Comparison of ENCODE assay signal across 8 cellular contexts in genomic region chr11:121024989-121025388, GRCh38. TPM values are rescaled to one million over a fixed set of nuclear protein-coding genes. Genes with fewer than 3 reads are reported as not detected.
A peak's percentile ranks its signal among the peaks of the same experiment; 100 is the strongest.
DNase-seq lines count a peak whose midpoint lies in the region; ATAC-seq and TF ChIP-seq lines count a peak whose summit lies in the region.

No MANE protein-coding gene starts in this region.

- peak overlapping the region; percentile 90 for H3K4me3 ChIP-seq in MM.1S (ENCODE audit: low read length)

- H2AFZ ChIP-seq in MM.1S (ENCODE audit: low read length) = no peak overlapping the region

- H3K27ac ChIP-seq in MM.1S (ENCODE audit: low read length) = no peak overlapping the region

- peaks cover 14% of the 10 kb centered on the region for H3K4me1 ChIP-seq in MM.1S (ENCODE audit: low read length)

- peak overlapping the region; percentile 91 for H3K4me2 ChIP-seq in MM.1S (ENCODE audit: low read depth, low read length)

- peaks cover 2% of the 10 kb centered on the region for H3K36me3 Mint-ChIP-seq in mesothelial cell of epicardium

- peaks cover 40% of the 10 kb centered on the region for H3K79me2 ChIP-seq in MM.1S (ENCODE audit: low read length)

- no peaks in the 10 kb centered on the region for H3K27me3 ChIP-seq in MM.1S (replicated peaks; ENCODE audit: insufficient read depth, low read length)

- H3F3A ChIP-seq in MM.1S (ENCODE audit: insufficient read depth, low read length) = no peaks in the 10 kb centered on the region

- no peaks in the 10 kb centered on the region for H4K20me1 ChIP-seq in MM.1S (ENCODE audit: insufficient read depth, low read length)

- peak overlapping the region; percentile 68 for H3K27ac Mint-ChIP-seq in mesothelial cell of epicardium

- H3K4me1 Mint-ChIP-seq in mesothelial cell of epicardium = peaks cover 15% of the 10 kb centered on the region

- TF ChIP-seq CTCF in MM.1S (IDR thresholded peaks at IDR 0.05; ENCODE audit: low read length) (no peak), mesothelial cell of epicardium (IDR thresholded peaks at IDR 0.05; ENCODE audit: unreplicated experiment) (no peak)

- H3K9me3 ChIP-seq in MM.1S (replicated peaks; ENCODE audit: insufficient read depth, low read length) = no peaks in the 10 kb centered on the region

- H3K9me2 ChIP-seq in MM.1S (replicated peaks; ENCODE audit: insufficient read depth, low read length) = no peaks in the 10 kb centered on the region

- peak; percentile 54 for DNase-seq in DMS79 (lab: John Stamatoyannopoulos, UW)
- DNase-seq in MM.1S = no peak
- peak; percentile 31 for DNase-seq in dedifferentiated amniotic fluid mesenchymal stem cell (ENCODE audit: extremely low spot score)
- no peak for DNase-seq in mesothelial cell of epicardium (ENCODE audit: low spot score in 2 of 2, unreplicated experiment in 2 of 2)
- no peak for DNase-seq in NCI-H2107 treated with DMSO at 0.1 percent for 48 hours (lab: John Stamatoyannopoulos, UW; ENCODE audit: unreplicated experiment)
- no peak for DNase-seq in NCI-H446 treated with DMSO at 0.1 percent for 48 hours (lab: John Stamatoyannopoulos, UW)
- DNase-seq in NCI-H1092 (lab: John Stamatoyannopoulos, UW) = no peak

- H3K9me3 Mint-ChIP-seq in mesothelial cell of epicardium = no peaks in the 10 kb centered on the region

- no peak for ATAC-seq in HG03439 (IDR thresholded peaks at IDR 0.05; ENCODE audit: unreplicated experiment)

- H3K4me3 Mint-ChIP-seq in mesothelial cell of epicardium = peak overlapping the region; percentile 87

- H3K9ac ChIP-seq in MM.1S (ENCODE audit: low read length) = peak overlapping the region; percentile 88; the same call in 1 of the 2 replicates

- H3K27me3 Mint-ChIP-seq in mesothelial cell of epicardium (ENCODE audit: low read depth) = peaks cover 5% of the 10 kb centered on the region

- no peaks in the 10 kb centered on the region for H3K36me3 ChIP-seq in MM.1S (replicated peaks; ENCODE audit: insufficient read depth, low read length)

RNA-seq across cellular contexts. Expression of gene TBCEL, which starts 1.1 kb away (rescaled TPM):
- total RNA-seq in mesothelial cell of epicardium = 27.3 to 32.7 TPM (median 32.3 TPM) in 3 replicates

Comparison
In these comparisons a context has a peak if more than half of its experiments do, and no peak if none do; other contexts are left out.
1. DNase-seq: peak in DMS79 (single experiment) and dedifferentiated amniotic fluid mesenchymal stem cell (single experiment); none in MM.1S (single experiment), mesothelial cell of epicardium (0 of 2), NCI-H2107 treated with DMSO at 0.1 percent for 48 hours (single experiment), NCI-H446 treated with DMSO at 0.1 percent for 48 hours (single experiment) and NCI-H1092 (single experiment).